In the genomic region with DNA sequence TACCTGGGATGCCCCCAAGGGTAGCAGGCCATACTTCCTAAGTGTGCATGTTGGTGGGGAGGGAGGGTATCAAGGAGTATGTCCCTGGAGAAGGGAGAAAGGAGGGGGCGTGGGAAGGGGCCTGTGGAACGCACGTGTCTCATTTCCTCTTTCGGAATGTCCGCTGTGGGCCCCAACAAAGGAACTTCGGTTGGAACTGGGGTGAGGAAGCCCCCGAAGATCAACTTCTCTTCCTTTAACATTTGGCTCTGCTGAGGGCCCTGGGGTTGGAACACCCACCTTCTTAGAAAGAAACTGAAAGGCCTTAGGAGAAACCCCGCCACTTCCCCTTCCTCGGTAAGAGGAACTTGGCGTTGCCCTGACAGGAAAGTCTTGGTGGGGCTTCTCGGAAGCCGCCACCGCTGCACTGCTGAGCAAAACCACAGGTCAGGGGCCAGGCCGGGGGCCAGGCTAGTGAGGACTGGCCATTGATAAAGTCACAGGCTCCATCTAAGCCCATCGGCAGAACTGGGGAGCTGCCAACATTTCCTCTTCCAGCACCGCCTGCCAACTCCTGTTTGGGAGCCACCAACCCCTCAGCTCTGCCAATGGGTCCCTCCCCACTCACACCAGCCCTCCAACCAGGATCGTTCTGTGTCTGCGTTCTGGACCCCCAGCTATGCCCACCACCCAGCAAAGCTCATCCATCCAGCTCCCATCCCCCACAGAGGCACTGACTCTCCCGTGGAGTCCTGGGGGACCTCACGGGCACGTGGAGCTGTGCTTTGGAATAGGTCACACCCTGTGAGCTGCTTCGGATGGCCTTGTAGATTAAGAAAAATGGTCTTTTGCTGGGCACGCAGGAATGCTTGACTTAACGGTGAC, we compare ENCODE assay signal across 2 cellular contexts.
TF ChIP-seq lines count a peak whose summit lies in the region.

No MANE protein-coding gene starts in this region.

TF ChIP-seq in GM12878, 131 proteins besides CTCF, POLR2A, EP300 and RAD21 (continues in another document):
- TF ChIP-seq, protein P1, sequence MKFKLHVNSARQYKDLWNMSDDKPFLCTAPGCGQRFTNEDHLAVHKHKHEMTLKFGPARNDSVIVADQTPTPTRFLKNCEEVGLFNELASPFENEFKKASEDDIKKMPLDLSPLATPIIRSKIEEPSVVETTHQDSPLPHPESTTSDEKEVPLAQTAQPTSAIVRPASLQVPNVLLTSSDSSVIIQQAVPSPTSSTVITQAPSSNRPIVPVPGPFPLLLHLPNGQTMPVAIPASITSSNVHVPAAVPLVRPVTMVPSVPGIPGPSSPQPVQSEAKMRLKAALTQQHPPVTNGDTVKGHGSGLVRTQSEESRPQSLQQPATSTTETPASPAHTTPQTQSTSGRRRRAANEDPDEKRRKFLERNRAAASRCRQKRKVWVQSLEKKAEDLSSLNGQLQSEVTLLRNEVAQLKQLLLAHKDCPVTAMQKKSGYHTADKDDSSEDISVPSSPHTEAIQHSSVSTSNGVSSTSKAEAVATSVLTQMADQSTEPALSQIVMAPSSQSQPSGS (IDR thresholded peaks at IDR 0.05; ENCODE audit: low read length), result no peak
- TF ChIP-seq, protein P2, sequence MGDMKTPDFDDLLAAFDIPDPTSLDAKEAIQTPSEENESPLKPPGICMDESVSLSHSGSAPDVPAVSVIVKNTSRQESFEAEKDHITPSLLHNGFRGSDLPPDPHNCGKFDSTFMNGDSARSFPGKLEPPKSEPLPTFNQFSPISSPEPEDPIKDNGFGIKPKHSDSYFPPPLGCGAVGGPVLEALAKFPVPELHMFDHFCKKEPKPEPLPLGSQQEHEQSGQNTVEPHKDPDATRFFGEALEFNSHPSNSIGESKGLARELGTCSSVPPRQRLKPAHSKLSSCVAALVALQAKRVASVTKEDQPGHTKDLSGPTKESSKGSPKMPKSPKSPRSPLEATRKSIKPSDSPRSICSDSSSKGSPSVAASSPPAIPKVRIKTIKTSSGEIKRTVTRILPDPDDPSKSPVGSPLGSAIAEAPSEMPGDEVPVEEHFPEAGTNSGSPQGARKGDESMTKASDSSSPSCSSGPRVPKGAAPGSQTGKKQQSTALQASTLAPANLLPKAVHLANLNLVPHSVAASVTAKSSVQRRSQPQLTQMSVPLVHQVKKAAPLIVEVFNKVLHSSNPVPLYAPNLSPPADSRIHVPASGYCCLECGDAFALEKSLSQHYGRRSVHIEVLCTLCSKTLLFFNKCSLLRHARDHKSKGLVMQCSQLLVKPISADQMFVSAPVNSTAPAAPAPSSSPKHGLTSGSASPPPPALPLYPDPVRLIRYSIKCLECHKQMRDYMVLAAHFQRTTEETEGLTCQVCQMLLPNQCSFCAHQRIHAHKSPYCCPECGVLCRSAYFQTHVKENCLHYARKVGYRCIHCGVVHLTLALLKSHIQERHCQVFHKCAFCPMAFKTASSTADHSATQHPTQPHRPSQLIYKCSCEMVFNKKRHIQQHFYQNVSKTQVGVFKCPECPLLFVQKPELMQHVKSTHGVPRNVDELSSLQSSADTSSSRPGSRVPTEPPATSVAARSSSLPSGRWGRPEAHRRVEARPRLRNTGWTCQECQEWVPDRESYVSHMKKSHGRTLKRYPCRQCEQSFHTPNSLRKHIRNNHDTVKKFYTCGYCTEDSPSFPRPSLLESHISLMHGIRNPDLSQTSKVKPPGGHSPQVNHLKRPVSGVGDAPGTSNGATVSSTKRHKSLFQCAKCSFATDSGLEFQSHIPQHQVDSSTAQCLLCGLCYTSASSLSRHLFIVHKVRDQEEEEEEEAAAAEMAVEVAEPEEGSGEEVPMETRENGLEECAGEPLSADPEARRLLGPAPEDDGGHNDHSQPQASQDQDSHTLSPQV (IDR thresholded peaks at IDR 0.05), result no peak
- TF ChIP-seq IKZF1 (conservative IDR thresholded peaks at IDR 0.05), result peak; percentile 75
- no peak for TF ChIP-seq ATF3 (IDR thresholded peaks at IDR 0.05; ENCODE audit: borderline replicate concordance, extremely low read depth, low read depth, low read length)
- TF ChIP-seq BACH1 (IDR thresholded peaks at IDR 0.05; ENCODE audit: borderline replicate concordance), result no peak
- TF ChIP-seq SPI1 (IDR thresholded peaks at IDR 0.05; ENCODE audit: borderline replicate concordance, insufficient read depth, low read depth, low read length), result peak; percentile 91
- TF ChIP-seq HDGF (IDR thresholded peaks at IDR 0.05), result no peak
- TF ChIP-seq SUZ12 (IDR thresholded peaks at IDR 0.05; ENCODE audit: unreplicated experiment), result no peak
- TF ChIP-seq JUND (IDR thresholded peaks at IDR 0.05; ENCODE audit: low read depth, low read length), result no peak
- TF ChIP-seq MYC (IDR thresholded peaks at IDR 0.05; ENCODE audit: insufficient read depth, insufficient read length, insufficient replicate concordance, low read length, severe bottlenecking), result no peak
- TF ChIP-seq ZNF384 (IDR thresholded peaks at IDR 0.05; ENCODE audit: borderline replicate concordance, low read depth, low read length), result no peak
- no peak for TF ChIP-seq SREBF2 (IDR thresholded peaks at IDR 0.05; ENCODE audit: low read length)
- peak; percentile 17; the same call in 1 of the 2 replicates for TF ChIP-seq RELB (IDR thresholded peaks at IDR 0.05; ENCODE audit: low read depth)
- TF ChIP-seq SMARCA5 (IDR thresholded peaks at IDR 0.05), result no peak
- TF ChIP-seq IRF4 (IDR thresholded peaks at IDR 0.05; ENCODE audit: low read depth, low read length), result no peak
- 0 out of 2 replicates have a peak, but pooled peaks have one; percentile 13 for TF ChIP-seq ATF7 (IDR thresholded peaks at IDR 0.05; ENCODE audit: low read depth)
- peak; percentile 77 to 85 for TF ChIP-seq BHLHE40 (IDR thresholded peaks at IDR 0.05; ENCODE audit: borderline replicate concordance in 1 of 2, low read depth in 2 of 2, low read length in 1 of 2)
- TF ChIP-seq GATAD2B (conservative IDR thresholded peaks at IDR 0.05; ENCODE audit: low read depth), result no peak
- peak; percentile 53; the same call in 1 of the 2 replicates for TF ChIP-seq NR2F1 (conservative IDR thresholded peaks at IDR 0.05)
- peak in 1 of 2 experiments; percentile 98; a peak in 2 of 4 replicates for TF ChIP-seq ETV6 (conservative IDR thresholded peaks at IDR 0.05 in 1 of 2, IDR thresholded peaks at IDR 0.05 in 1 of 2; ENCODE audit: borderline replicate concordance in 1 of 2, low read depth in 1 of 2)
- TF ChIP-seq NR2C2 (IDR thresholded peaks at IDR 0.05; ENCODE audit: borderline replicate concordance, control insufficient read depth, insufficient read length, low read depth), result no peak
- no peak for TF ChIP-seq PML (IDR thresholded peaks at IDR 0.05; ENCODE audit: low read length)
- no peak for TF ChIP-seq STAT3 (IDR thresholded peaks at IDR 0.05; ENCODE audit: low read depth, low read length)
- TF ChIP-seq SMC3 (IDR thresholded peaks at IDR 0.05; ENCODE audit: borderline replicate concordance, low read length), result no peak

TF ChIP-seq in GM23338, 12 proteins besides CTCF, POLR2A, EP300 and RAD21 (continued from another document):
- TF ChIP-seq ETS1 (IDR thresholded peaks at IDR 0.05) (no peak), CREB1 (CRISPR knock-in tag; IDR thresholded peaks at IDR 0.05; ENCODE audit: low read depth) (no peak), NANOG (IDR thresholded peaks at IDR 0.05; ENCODE audit: borderline replicate concordance) (no peak), REST (IDR thresholded peaks at IDR 0.05; ENCODE audit: unreplicated experiment) (no peak), JUNB (IDR thresholded peaks at IDR 0.05; ENCODE audit: unreplicated experiment) (no peak), POLR2AphosphoS5 (IDR thresholded peaks at IDR 0.05; ENCODE audit: low read depth) (no peak), EZH2phosphoT487 (IDR thresholded peaks at IDR 0.05; ENCODE audit: unreplicated experiment) (no peak)
TF ChIP-seq in GM23338: peak in this region for 0.
